8 cellular contexts compared by ENCODE assay signal in the genomic region with DNA sequence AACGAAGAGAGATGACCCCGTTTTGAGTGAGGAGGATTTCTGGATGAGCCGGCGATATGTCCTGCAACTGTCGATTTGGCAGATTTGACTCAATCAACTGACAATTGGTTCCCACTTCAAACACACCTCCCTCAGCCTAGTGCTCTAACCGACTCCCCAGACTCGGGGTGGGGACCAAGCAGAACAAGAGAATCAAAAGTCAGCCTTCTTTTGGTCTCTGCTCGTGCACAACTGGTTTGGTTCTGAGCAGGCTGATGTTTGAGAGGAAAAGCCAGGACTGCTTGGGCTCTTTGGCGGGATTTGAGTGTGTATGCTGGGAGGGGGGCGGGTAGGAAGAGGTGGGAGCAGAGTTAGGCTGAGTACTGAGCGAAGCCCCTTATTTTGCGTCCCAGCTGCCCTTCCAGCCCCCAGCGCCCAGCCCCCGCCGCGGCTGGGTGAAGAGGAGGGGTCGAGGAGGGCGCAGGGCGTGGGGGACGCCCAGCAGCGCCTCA.
DNase-seq lines count a peak whose midpoint lies in the region; ATAC-seq and TF ChIP-seq lines count a peak whose summit lies in the region.

No MANE protein-coding gene starts in this region.

- H3K4me1 ChIP-seq in CD8-positive, alpha-beta T cell (ENCODE audit: insufficient read depth, low read length) = no peaks in the 10 kb centered on the region
- H3K4me1 ChIP-seq in left lung (peaks cover 9 to 23% of the 10 kb centered on the region in 2 donors), tibial artery (peaks cover 0 to 26% (median 17%) of the 10 kb centered on the region in 4 donors)

- no peak overlapping the region for H3K27ac ChIP-seq in CD8-positive, alpha-beta T cell (ENCODE audit: low read depth, low read length)
- H3K27ac ChIP-seq in left lung (peak overlapping the region; percentile 67 to 80), tibial artery (peak overlapping the region in 1 of 2 donors; percentile 67)

- no peaks in the 10 kb centered on the region for H3K9me3 ChIP-seq in CD8-positive, alpha-beta T cell (ENCODE audit: low read length)
- no peaks in the 10 kb centered on the region for H3K9me3 ChIP-seq in left lung
- H3K9me3 ChIP-seq in tibial artery = no peaks in the 10 kb centered on the region

- peaks cover 29% of the 10 kb centered on the region for H3K27me3 Mint-ChIP-seq in CD8-positive, alpha-beta T cell (ENCODE audit: low read depth)
- H3K27me3 Mint-ChIP-seq in IgD-negative memory B cell = peaks cover 25% of the 10 kb centered on the region

- H3K27ac Mint-ChIP-seq in CD8-positive, alpha-beta T cell = no peak overlapping the region
- H3K27ac Mint-ChIP-seq in IgD-negative memory B cell = no peak overlapping the region

- TF ChIP-seq CTCF in CD8-positive, alpha-beta T cell (IDR thresholded peaks at IDR 0.05) = no peak
- no peak for TF ChIP-seq CTCF in left lung (IDR thresholded peaks at IDR 0.05)
- TF ChIP-seq CTCF in tibial artery (IDR thresholded peaks at IDR 0.05) = no peak

- H3K4me1 Mint-ChIP-seq in CD8-positive, alpha-beta T cell (ENCODE audit: low read depth) = peaks cover 8% of the 10 kb centered on the region
- H3K4me1 Mint-ChIP-seq in IgD-negative memory B cell = peaks cover 0 to 12% (median 10%) of the 10 kb centered on the region in 3 donors

- CTCF ChIA-PET in CD8-positive, alpha-beta T cell (lab: Charles Lee) = no interaction called here

- peaks cover 4% of the 10 kb centered on the region for H3K27me3 ChIP-seq in CD8-positive, alpha-beta T cell (ENCODE audit: insufficient read depth, low read length)
- H3K27me3 ChIP-seq in left lung (peaks cover 6 to 50% of the 10 kb centered on the region in 2 donors), tibial artery (peaks cover 0 to 5% of the 10 kb centered on the region in 2 donors)

- H3K36me3 Mint-ChIP-seq in CD8-positive, alpha-beta T cell = no peaks in the 10 kb centered on the region
- peaks cover 2% of the 10 kb centered on the region for H3K36me3 Mint-ChIP-seq in IgD-negative memory B cell

- no peak for DNase-seq in CD8-positive, alpha-beta T cell
- DNase-seq in brain pericyte (ENCODE audit: low read depth, low spot score) (peak; percentile 25), left lung (no peak), tibial artery (peak in 1 of 2 donors; percentile 19)
- DNase-seq in stimulated activated CD4-positive, alpha-beta T cell treated with anti-CD3 and anti-CD28 coated beads, Interleukin-2, amount 100 ng/mL, for 24 hours = no peak
- DNase-seq in activated CD4-positive, alpha-beta T cell treated with anti-CD3 and anti-CD28 coated beads, Interleukin-2, amount 50 U/mL, for 1 hour = no peak

- peak overlapping the region; percentile 11 for H3K4me3 Mint-ChIP-seq in CD8-positive, alpha-beta T cell
- H3K4me3 Mint-ChIP-seq in IgD-negative memory B cell = peak overlapping the region; percentile 16 to 90 (median 68)

- ATAC-seq in CD8-positive, alpha-beta T cell = no peak
- ATAC-seq in GM19438 (IDR thresholded peaks at IDR 0.05; ENCODE audit: low read depth, unreplicated experiment) (peak; percentile 17), left lung (peak; percentile 25)

- no peaks in the 10 kb centered on the region for H3K36me3 ChIP-seq in CD8-positive, alpha-beta T cell (ENCODE audit: insufficient read depth, low read length)
- H3K36me3 ChIP-seq in left lung = no peaks in the 10 kb centered on the region
- no peaks in the 10 kb centered on the region for H3K36me3 ChIP-seq in tibial artery

- intact Hi-C loops in CD8-positive, alpha-beta T cell (cut with DNase I, micrococcal nuclease) = no loop called here
- intact Hi-C loops in left lung (cut with DNase I) (no loop called here), tibial artery (cut with DNase I; ENCODE audit: low total_unique reads) (no loop called here)

- POLR2A ChIA-PET in CD8-positive, alpha-beta T cell (lab: Charles Lee) = no interaction called here

- no peaks in the 10 kb centered on the region for H3K9me3 Mint-ChIP-seq in CD8-positive, alpha-beta T cell
- peaks cover 0 to 3% (median 2%) of the 10 kb centered on the region in 3 donors for H3K9me3 Mint-ChIP-seq in IgD-negative memory B cell

- no peak overlapping the region for H3K4me3 ChIP-seq in CD8-positive, alpha-beta T cell (ENCODE audit: low read depth, low read length)
- H3K4me3 ChIP-seq in left lung = peak overlapping the region; percentile 45 to 50
- H3K4me3 ChIP-seq in tibial artery = peak overlapping the region; percentile 52 to 66
